ENCODE assay signal across 14 cellular contexts in the genomic region with DNA sequence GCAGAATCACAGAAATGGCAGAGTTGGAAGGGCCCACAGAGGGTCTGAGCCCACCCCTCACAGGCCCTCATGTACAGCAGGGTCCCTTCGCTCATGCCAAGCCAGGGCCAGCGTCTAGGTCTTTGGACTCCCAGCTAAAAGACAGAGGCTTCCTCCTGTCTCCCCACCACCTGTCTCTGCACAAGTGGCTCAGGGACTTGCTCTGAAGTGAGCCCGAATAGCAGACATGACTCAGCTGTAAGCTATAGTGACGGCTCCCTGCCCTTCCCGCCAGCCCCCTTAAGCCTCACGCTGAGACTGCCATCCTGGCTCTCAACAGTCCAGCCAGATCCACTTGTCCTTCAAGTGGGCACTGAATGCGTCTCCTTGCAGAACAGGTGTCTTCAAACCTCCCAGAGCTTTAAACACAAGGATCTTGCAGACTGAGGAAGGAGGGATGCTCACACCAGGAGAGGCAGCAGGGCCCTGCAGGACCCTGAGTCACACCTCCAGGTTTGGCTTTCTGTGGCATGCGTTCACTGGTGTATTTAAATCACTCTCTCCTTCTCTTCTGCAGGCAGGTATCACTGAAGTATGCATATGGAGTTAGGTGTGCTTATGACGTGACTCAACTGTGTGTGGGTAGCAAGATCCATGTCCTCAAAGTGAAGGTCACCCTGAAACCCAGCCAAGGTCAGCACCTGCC.
"Had no signal": no experiment of that assay in that cellular context is flagged by ENCODE, and none has a peak within 500 bp of the region (broad histone marks: within the 10 kb centered on the region; RNA-seq: fewer than 3 reads in every experiment).

No MANE protein-coding gene starts in this region.

- H3K4me3 Mint-ChIP-seq: activated naive CD8-positive, alpha-beta T cell treated with anti-CD3 and anti-CD28 coated beads, Interleukin-2, amount 10 ng/mL, durations not matched to agents 7 days and 5 days; immature natural killer cell; nephron; type B pancreatic cell had no signal

- DNase-seq: activated CD4-positive, alpha-beta T cell treated with anti-CD3 and anti-CD28 coated beads for 4 hours; activated CD8-positive, alpha-beta memory T cell treated with anti-CD3 and anti-CD28 coated beads for 24 hours; activated gamma-delta T cell treated with Interleukin-2 at 50 U/mL for 16 hours; activated naive CD8-positive, alpha-beta T cell treated with anti-CD3 and anti-CD28 coated beads, Interleukin-2, amount 10 ng/mL, durations not matched to agents 7 days and 5 days; anterior cingulate cortex; glutamatergic neuron; immature natural killer cell; mammary epithelial cell; stimulated activated CD4-positive, alpha-beta T cell treated with anti-CD3 and anti-CD28 coated beads, Interleukin-12 subunit alpha, Interleukin-12 subunit beta, amount 100 ng/mL, for 4 hours; stimulated activated naive CD4-positive, alpha-beta T cell treated with Interleukin-2 at 50 U/mL for 16 hours; T1000 had no signal

- H3K9me3 Mint-ChIP-seq: immature natural killer cell, nephron, type B pancreatic cell had no signal

- ATAC-seq: mucosa of descending colon had no signal

- H3K27ac Mint-ChIP-seq: activated naive CD8-positive, alpha-beta T cell treated with anti-CD3 and anti-CD28 coated beads, Interleukin-2, amount 10 ng/mL, durations not matched to agents 7 days and 5 days; immature natural killer cell; nephron; type B pancreatic cell had no signal

- H3K36me3 Mint-ChIP-seq: immature natural killer cell, type B pancreatic cell had no signal

- H3K4me1 Mint-ChIP-seq: immature natural killer cell had no signal

- H3K4me3 ChIP-seq: mucosa of descending colon had no signal

- H3K9me3 ChIP-seq: mucosa of descending colon had no signal
